In genomic region chr11:35287491-35287890, GRCh38 we compare ENCODE assay signal across 35 cellular contexts.
"Had no signal": no experiment of that assay in that cellular context is flagged by ENCODE, and none has a peak within 500 bp of the region (broad histone marks: within the 10 kb centered on the region; RNA-seq: fewer than 3 reads in every experiment).

No MANE protein-coding gene starts in this region.

- H3K27ac ChIP-seq: adrenal gland, body of pancreas, brain microvascular endothelial cell, breast epithelium, VCaP had no signal

- H3K9me3 ChIP-seq: adrenal gland, body of pancreas, breast epithelium had no signal

- H3K4me3 ChIP-seq: adrenal gland, body of pancreas, breast epithelium had no signal

- H3K4me3 Mint-ChIP-seq: activated B cell treated with CpG ODN at 0.5 μM for 24 hours; activated CD4-positive, alpha-beta memory T cell treated with anti-CD3 and anti-CD28 coated beads for 36 hours; activated CD4-positive, alpha-beta T cell treated with anti-CD3 and anti-CD28 coated beads, Interleukin-2, amount 10 ng/mL, durations not matched to agents 24 days and 14 days; activated CD8-positive, alpha-beta T cell treated with anti-CD3 and anti-CD28 coated beads for 36 hours; activated naive CD4-positive, alpha-beta T cell treated with anti-CD3 and anti-CD28 coated beads for 36 hours; activated naive CD8-positive, alpha-beta T cell treated with anti-CD3 and anti-CD28 coated beads for 36 hours; activated T-cell treated with anti-CD3 and anti-CD28 coated beads, Interleukin-2, amount 50 U/mL, for 4 hours; activated T-cell treated with anti-CD3 and anti-CD28 coated beads, Interleukin-2, amount 50 U/mL, for 72 hours; activated T-helper 1 cell treated with anti-CD3 and anti-CD28 coated beads, Interleukin-12 subunit alpha, Interleukin-12 subunit beta, Interleukin-2, Interleukin-4 antibody, amounts not matched to agents 30 ng/mL and 10 ng/mL and 1 ng/mL, durations not matched to agents 14 hours and 24 hours and 36 hours; activated T-helper 17 cell treated with anti-CD3 and anti-CD28 coated beads, Interleukin-2, amount 50 U/mL, for 72 hours; T-helper 1 cell treated with Interleukin-12 subunit alpha and Interleukin-12 subunit beta and Interleukin-4 antibody, amounts not matched to agents 30 μg/mL and 1 μg/mL, for 36 hours; T-helper 2 cell treated with Interferon-gamma antibody and Interleukin-4, amounts not matched to agents 5 μg/mL and 100 μg/mL, for 36 hours had no signal

- H3K27me3 Mint-ChIP-seq: activated B cell treated with CpG ODN at 0.5 μM for 24 hours; activated CD4-positive, alpha-beta memory T cell treated with anti-CD3 and anti-CD28 coated beads for 36 hours; activated CD4-positive, alpha-beta T cell treated with anti-CD3 and anti-CD28 coated beads, Interleukin-2, amount 10 ng/mL, durations not matched to agents 24 days and 14 days; activated CD8-positive, alpha-beta T cell treated with anti-CD3 and anti-CD28 coated beads for 36 hours; activated naive CD8-positive, alpha-beta T cell treated with anti-CD3 and anti-CD28 coated beads for 36 hours; activated T-helper 17 cell treated with anti-CD3 and anti-CD28 coated beads, Interleukin-2, amount 50 U/mL, for 72 hours had no signal

- H3K36me3 ChIP-seq: adrenal gland, brain microvascular endothelial cell, breast epithelium had no signal

- ATAC-seq: activated CD8-positive, alpha-beta T cell treated with anti-CD3 and anti-CD28 coated beads for 36 hours; activated naive CD4-positive, alpha-beta T cell treated with anti-CD3 and anti-CD28 coated beads, Interleukin-2, amount 50 U/mL, for 72 hours; activated T-cell treated with anti-CD3 and anti-CD28 coated beads, Interleukin-2, amount 50 U/mL, for 4 hours; activated T-cell treated with anti-CD3 and anti-CD28 coated beads, Interleukin-2, amount 50 U/mL, for 72 hours; activated T-helper 17 cell treated with anti-CD3 and anti-CD28 coated beads, Interleukin-2, amount 50 U/mL, for 72 hours; body of pancreas had no signal

- H3K4me1 ChIP-seq: breast epithelium had no signal

- DNase-seq: activated B cell treated with CpG ODN at 0.5 μM for 24 hours; activated CD4-positive, alpha-beta memory T cell treated with anti-CD3 and anti-CD28 coated beads for 36 hours; activated CD4-positive, alpha-beta T cell treated with anti-CD3 and anti-CD28 coated beads for 4 hours; activated CD4-positive, alpha-beta T cell treated with anti-CD3 and anti-CD28 coated beads, Interleukin-2, amount 10 ng/mL, durations not matched to agents 24 days and 14 days; activated CD4-positive, alpha-beta T cell treated with anti-CD3 and anti-CD28 coated beads, Interleukin-2, amount 50 U/mL, for 1 hour; activated CD4-positive, alpha-beta T cell treated with anti-CD3 and anti-CD28 coated beads, Interleukin-2, amount 50 U/mL, for 4 hours; activated CD4-positive, CD25-positive, alpha-beta regulatory T cell treated with anti-CD3 and anti-CD28 coated beads, Interleukin-2, amount 50 U/mL, for 72 hours; activated CD8-positive, alpha-beta memory T cell treated with anti-CD3 and anti-CD28 coated beads, Interleukin-2, amount 50 U/mL, for 4 hours; activated CD8-positive, alpha-beta T cell treated with anti-CD3 and anti-CD28 coated beads for 36 hours; activated effector memory CD4-positive, alpha-beta T cell treated with anti-CD3 and anti-CD28 coated beads, Interleukin-2, amount 50 U/mL, for 16 hours; activated gamma-delta T cell treated with Interleukin-2 at 50 U/mL for 16 hours; activated naive CD4-positive, alpha-beta T cell; activated naive CD4-positive, alpha-beta T cell treated with anti-CD3 and anti-CD28 coated beads for 36 hours; activated naive CD4-positive, alpha-beta T cell treated with anti-CD3 and anti-CD28 coated beads, Interleukin-2, amount 50 U/mL, for 16 hours; activated naive CD8-positive, alpha-beta T cell treated with anti-CD3 and anti-CD28 coated beads for 36 hours; activated T-cell treated with anti-CD3 and anti-CD28 coated beads for 4 hours; activated T-cell treated with anti-CD3 and anti-CD28 coated beads, Interleukin-2, amount 50 U/mL, for 1 hour; activated T-cell treated with anti-CD3 and anti-CD28 coated beads, Interleukin-2, amount 50 U/mL, for 4 hours; activated T-cell treated with anti-CD3 and anti-CD28 coated beads, Interleukin-2, amount 50 U/mL, for 72 hours; adrenal gland; amniotic stem cell; aorta; body of pancreas; brain microvascular endothelial cell; central memory CD4-positive, alpha-beta T cell; T-helper 1 cell; T-helper 2 cell; T-helper 9 cell had no signal

- H3K27ac Mint-ChIP-seq: activated B cell treated with CpG ODN at 0.5 μM for 24 hours; activated CD4-positive, alpha-beta memory T cell treated with anti-CD3 and anti-CD28 coated beads for 36 hours; activated CD4-positive, alpha-beta T cell treated with anti-CD3 and anti-CD28 coated beads, Interleukin-2, amount 10 ng/mL, durations not matched to agents 24 days and 14 days; activated CD8-positive, alpha-beta T cell treated with anti-CD3 and anti-CD28 coated beads for 36 hours; activated naive CD4-positive, alpha-beta T cell treated with anti-CD3 and anti-CD28 coated beads for 36 hours; activated naive CD4-positive, alpha-beta T cell treated with anti-CD3 and anti-CD28 coated beads, Interleukin-2, amount 50 U/mL, for 72 hours; activated naive CD8-positive, alpha-beta T cell treated with anti-CD3 and anti-CD28 coated beads for 36 hours; activated T-cell treated with anti-CD3 and anti-CD28 coated beads, Interleukin-2, amount 50 U/mL, for 72 hours; activated T-helper 1 cell treated with anti-CD3 and anti-CD28 coated beads, Interleukin-12 subunit alpha, Interleukin-12 subunit beta, Interleukin-2, Interleukin-4 antibody, amounts not matched to agents 30 ng/mL and 10 ng/mL and 1 ng/mL, durations not matched to agents 14 hours and 24 hours and 36 hours; activated T-helper 17 cell treated with anti-CD3 and anti-CD28 coated beads, Interleukin-2, amount 50 U/mL, for 72 hours; T-helper 1 cell treated with Interleukin-12 subunit alpha and Interleukin-12 subunit beta and Interleukin-4 antibody, amounts not matched to agents 30 μg/mL and 1 μg/mL, for 36 hours; T-helper 2 cell treated with Interferon-gamma antibody and Interleukin-4, amounts not matched to agents 5 μg/mL and 100 μg/mL, for 36 hours had no signal

- H3K36me3 Mint-ChIP-seq: activated CD4-positive, alpha-beta memory T cell treated with anti-CD3 and anti-CD28 coated beads for 36 hours; activated naive CD4-positive, alpha-beta T cell treated with anti-CD3 and anti-CD28 coated beads, Interleukin-2, amount 50 U/mL, for 72 hours; activated naive CD8-positive, alpha-beta T cell treated with anti-CD3 and anti-CD28 coated beads for 36 hours had no signal

- H3K9me3 Mint-ChIP-seq: activated B cell treated with CpG ODN at 0.5 μM for 24 hours; activated CD4-positive, alpha-beta memory T cell treated with anti-CD3 and anti-CD28 coated beads for 36 hours; activated CD8-positive, alpha-beta T cell treated with anti-CD3 and anti-CD28 coated beads for 36 hours; activated naive CD4-positive, alpha-beta T cell treated with anti-CD3 and anti-CD28 coated beads for 36 hours; activated naive CD8-positive, alpha-beta T cell treated with anti-CD3 and anti-CD28 coated beads for 36 hours; activated T-cell treated with anti-CD3 and anti-CD28 coated beads, Interleukin-2, amount 50 U/mL, for 4 hours; activated T-helper 1 cell treated with anti-CD3 and anti-CD28 coated beads, Interleukin-12 subunit alpha, Interleukin-12 subunit beta, Interleukin-2, Interleukin-4 antibody, amounts not matched to agents 30 ng/mL and 10 ng/mL and 1 ng/mL, durations not matched to agents 14 hours and 24 hours and 36 hours; activated T-helper 17 cell treated with anti-CD3 and anti-CD28 coated beads, Interleukin-2, amount 50 U/mL, for 72 hours; T-helper 2 cell treated with Interferon-gamma antibody and Interleukin-4, amounts not matched to agents 5 μg/mL and 100 μg/mL, for 36 hours had no signal

- H3K27me3 ChIP-seq: adrenal gland, body of pancreas, brain microvascular endothelial cell, breast epithelium had no signal
